In the genomic region with DNA sequence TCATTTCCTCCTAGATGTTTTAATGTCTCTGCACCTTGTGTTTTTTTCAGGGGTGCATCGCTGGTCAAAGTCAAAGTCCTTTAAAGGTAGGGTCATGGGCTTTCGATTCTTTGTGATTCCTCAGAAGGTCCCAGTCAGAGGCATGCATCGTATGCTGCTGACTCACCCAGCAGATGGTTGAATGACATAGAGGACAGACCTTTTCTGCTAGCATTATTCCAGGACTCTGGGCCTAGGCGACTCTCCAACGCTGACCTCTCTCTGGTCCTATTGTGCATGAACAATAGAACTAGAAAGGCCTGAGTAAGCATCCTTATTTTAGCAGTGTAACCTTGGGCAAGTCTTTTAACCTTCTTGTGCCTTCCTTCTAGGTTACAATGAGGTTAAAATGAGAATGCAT, we compare ENCODE assay signal across 15 cellular contexts.
"Had no signal": no experiment of that assay in that cellular context is flagged by ENCODE, and none has a peak within 500 bp of the region (broad histone marks: within the 10 kb centered on the region; RNA-seq: fewer than 3 reads in every experiment).

No MANE protein-coding gene starts in this region.

- ATAC-seq: activated CD8-positive, alpha-beta T cell treated with anti-CD3 and anti-CD28 coated beads for 36 hours; lower lobe of right lung; naive thymus-derived CD8-positive, alpha-beta T cell had no signal

- H3K27me3 ChIP-seq: colonic mucosa, neutrophil, tibial artery had no signal

- DNase-seq: activated CD4-positive, alpha-beta T cell treated with anti-CD3 and anti-CD28 coated beads for 4 hours; activated CD8-positive, alpha-beta memory T cell treated with anti-CD3 and anti-CD28 coated beads, Interleukin-2, amount 50 U/mL, for 4 hours; activated CD8-positive, alpha-beta T cell treated with anti-CD3 and anti-CD28 coated beads for 36 hours; activated naive CD4-positive, alpha-beta T cell; aorta; colonic mucosa; effector CD8-positive, alpha-beta T cell; hippocampal formation; lower lobe of right lung; naive thymus-derived CD8-positive, alpha-beta T cell; T-helper 9 cell; tibial artery had no signal

- H3K27ac ChIP-seq: colonic mucosa, lower lobe of right lung, neutrophil, tibial artery, VCaP had no signal

- H3K4me2 ChIP-seq: smooth muscle cell had no signal

- H3K36me3 ChIP-seq: colonic mucosa, lower lobe of right lung had no signal

- H3K4me3 ChIP-seq: colonic mucosa, lower lobe of right lung, smooth muscle cell, tibial artery had no signal

- H3K4me1 ChIP-seq: colonic mucosa, lower lobe of right lung had no signal

- H3K9me3 ChIP-seq: colonic mucosa, lower lobe of right lung, neutrophil, tibial artery had no signal
